Comparison of ENCODE assay signal across 25 cellular contexts in genomic region chr2:234773129-234773528, GRCh38.
"Had no signal": no experiment of that assay in that cellular context is flagged by ENCODE, and none has a peak within 500 bp of the region (broad histone marks: within the 10 kb centered on the region; RNA-seq: fewer than 3 reads in every experiment).

No MANE protein-coding gene starts in this region.

- H3K27ac Mint-ChIP-seq: dendritic cell treated with granulocyte-macrophage colony-stimulating factor and Interleukin-4, amounts not matched to agents 40 ng/mL and 50 ng/mL, for 4 days; endodermal cell; memory B cell; naive thymus-derived CD4-positive, alpha-beta T cell; progenitor cell of endocrine pancreas; stimulated activated effector memory CD8-positive, alpha-beta T cell treated with anti-CD3 and anti-CD28 coated beads, Interleukin-12 subunit alpha, Interleukin-12 subunit beta, amount 100 ng/mL, for 72 hours had no signal

- H3K27me3 ChIP-seq: colonic mucosa, gastrocnemius medialis, sigmoid colon, stomach, thyroid gland, vagina had no signal

- H3K9ac ChIP-seq: parathyroid adenoma had no signal

- H3K36me3 Mint-ChIP-seq: memory B cell; naive thymus-derived CD4-positive, alpha-beta T cell; stimulated activated effector memory CD8-positive, alpha-beta T cell treated with anti-CD3 and anti-CD28 coated beads, Interleukin-12 subunit alpha, Interleukin-12 subunit beta, amount 100 ng/mL, for 72 hours had no signal

- H3K27me3 Mint-ChIP-seq: dendritic cell treated with granulocyte-macrophage colony-stimulating factor and Interleukin-4, amounts not matched to agents 40 ng/mL and 50 ng/mL, for 4 days had no signal

- ATAC-seq: esophagus mucosa; left lobe of liver; naive thymus-derived CD4-positive, alpha-beta T cell; stimulated activated effector memory CD8-positive, alpha-beta T cell treated with anti-CD3 and anti-CD28 coated beads, Interleukin-12 subunit alpha, Interleukin-12 subunit beta, amount 100 ng/mL, for 72 hours had no signal

- H3K27ac ChIP-seq: colonic mucosa, epithelial cell of prostate, gastrocnemius medialis, parathyroid adenoma, stomach, thyroid gland, vagina had no signal

- H3K9me3 ChIP-seq: colonic mucosa, gastrocnemius medialis, sigmoid colon, stomach, thyroid gland, vagina had no signal

- H3K4me1 ChIP-seq: colonic mucosa, gastrocnemius medialis, parathyroid adenoma, sigmoid colon, stomach, thyroid gland had no signal

- H3K9me3 Mint-ChIP-seq: dendritic cell treated with granulocyte-macrophage colony-stimulating factor and Interleukin-4, amounts not matched to agents 40 ng/mL and 50 ng/mL, for 4 days; memory B cell; stimulated activated effector memory CD8-positive, alpha-beta T cell treated with anti-CD3 and anti-CD28 coated beads, Interleukin-12 subunit alpha, Interleukin-12 subunit beta, amount 100 ng/mL, for 72 hours had no signal

- H3K4me3 Mint-ChIP-seq: dendritic cell treated with granulocyte-macrophage colony-stimulating factor and Interleukin-4, amounts not matched to agents 40 ng/mL and 50 ng/mL, for 4 days; endodermal cell; memory B cell; naive thymus-derived CD4-positive, alpha-beta T cell; stimulated activated effector memory CD8-positive, alpha-beta T cell treated with anti-CD3 and anti-CD28 coated beads, Interleukin-12 subunit alpha, Interleukin-12 subunit beta, amount 100 ng/mL, for 72 hours had no signal

- H2AFZ ChIP-seq: parathyroid adenoma had no signal

- H3K4me1 Mint-ChIP-seq: naive thymus-derived CD4-positive, alpha-beta T cell; stimulated activated effector memory CD8-positive, alpha-beta T cell treated with anti-CD3 and anti-CD28 coated beads, Interleukin-12 subunit alpha, Interleukin-12 subunit beta, amount 100 ng/mL, for 72 hours had no signal

- H3K79me2 ChIP-seq: parathyroid adenoma had no signal

- DNase-seq: colonic mucosa; effector CD8-positive, alpha-beta T cell; foreskin fibroblast; gastrocnemius medialis; head of caudate nucleus; kidney; midbrain; naive thymus-derived CD4-positive, alpha-beta T cell; sigmoid colon; stimulated activated CD4-positive, alpha-beta T cell treated with anti-CD3 and anti-CD28 coated beads, Interleukin-2, amount 100 ng/mL, for 24 hours; stimulated activated CD4-positive, alpha-beta T cell treated with anti-CD3 and anti-CD28 coated beads, Interleukin-4, amount 100 ng/mL, for 24 hours; stimulated activated naive CD4-positive, alpha-beta T cell treated with Interleukin-2 at 50 U/mL for 16 hours; stomach; thyroid gland had no signal

- H3K36me3 ChIP-seq: colonic mucosa, gastrocnemius medialis, sigmoid colon, stomach, thyroid gland, vagina had no signal

- H3K4me3 ChIP-seq: colonic mucosa, gastrocnemius medialis, lung, sigmoid colon, stomach, thyroid gland, vagina had no signal
